ENCODE assay signal across 16 cellular contexts in genomic region chr6:3789018-3789895, GRCh38. TPM values are rescaled to one million over a fixed set of nuclear protein-coding genes. Genes with fewer than 3 reads are reported as not detected.
A peak's percentile ranks its signal among the peaks of the same experiment; 100 is the strongest.
DNase-seq lines count a peak whose midpoint lies in the region; ATAC-seq, FAIRE-seq and TF ChIP-seq lines count a peak whose summit lies in the region.
"Had no signal": no experiment of that assay in that cellular context is flagged by ENCODE, and none has a peak within 500 bp of the region (broad histone marks: within the 10 kb centered on the region; RNA-seq: fewer than 3 reads in every experiment).

No MANE protein-coding gene starts in this region.

- intact Hi-C loops in body of pancreas (cut with DNase I) (no loop called here), kidney (cut with DNase I) (no loop called here)

- no peaks in the 10 kb centered on the region for H3K4me1 ChIP-seq in body of pancreas
- peaks cover 8 to 16% of the 10 kb centered on the region in 2 donors for H3K4me1 ChIP-seq in kidney (ENCODE audit: control insufficient read depth in 1 of 2, insufficient read depth in 1 of 2, low read depth in 1 of 2, low read length in 2 of 2)
- H3K4me1 ChIP-seq in tibial nerve: no peaks in the 10 kb centered on the region
- H3K4me1 ChIP-seq: esophagus squamous epithelium, prostate gland had no signal

- peak in 1 of 2 donors; percentile 46 for TF ChIP-seq EP300 in tibial nerve (IDR thresholded peaks at IDR 0.05)

- FAIRE-seq in kidney (lab: Jason Lieb, UNC): no peak
- FAIRE-seq: RCC 7860 had no signal

- DNase-seq in HuH-7 (ENCODE audit: low spot score) (peak; percentile 54), body of pancreas (no peak), kidney (no peak), tibial nerve (ENCODE audit: low spot score in 2 of 2) (no peak), T-helper 2 cell (no peak), NCI-H2171 treated with DMSO at 0.1 percent for 48 hours (lab: John Stamatoyannopoulos, UW) (no peak)
- DNase-seq in activated effector memory CD4-positive, alpha-beta T cell treated with Interleukin-2 at 50 U/mL for 16 hours: no peak
- DNase-seq: DMS53; esophagus squamous epithelium; naive thymus-derived CD4-positive, alpha-beta T cell; NCI-H1930; NCI-H774; stimulated activated CD4-positive, alpha-beta T cell treated with anti-CD3 and anti-CD28 coated beads, Interleukin-15, amount 100 ng/mL, for 24 hours had no signal

- no peak overlapping the region for H3K4me3 ChIP-seq in body of pancreas
- peak overlapping the region in 1 of 2 donors; percentile 1 for H3K4me3 ChIP-seq in kidney (ENCODE audit: low read length in 2 of 2)
- H3K4me3 ChIP-seq in tibial nerve: no peak overlapping the region
- H3K4me3 ChIP-seq: esophagus squamous epithelium, lung, prostate gland had no signal

- H3K9ac ChIP-seq in kidney (ENCODE audit: low read length in 2 of 2): peak overlapping the region in 1 of 2 donors; percentile 65

- TF ChIP-seq CTCF in body of pancreas (IDR thresholded peaks at IDR 0.05) (no peak), kidney (IDR thresholded peaks at IDR 0.05; ENCODE audit: borderline replicate concordance, extremely low read depth, insufficient read depth) (no peak), tibial nerve (IDR thresholded peaks at IDR 0.05) (no peak)

- H3K9me3 ChIP-seq in body of pancreas (no peaks in the 10 kb centered on the region), kidney (ENCODE audit: control insufficient read depth in 1 of 2, low read length in 2 of 2) (no peaks in the 10 kb centered on the region), tibial nerve (no peaks in the 10 kb centered on the region)
- H3K9me3 ChIP-seq: esophagus squamous epithelium, prostate gland had no signal

- H3K36me3 ChIP-seq in body of pancreas (replicated peaks in 1 of 2; ENCODE audit: insufficient read depth in 1 of 2, low read depth in 2 of 2) (no peaks in the 10 kb centered on the region), kidney (ENCODE audit: control insufficient read depth in 1 of 2, insufficient read depth in 2 of 2, low read length in 2 of 2) (no peaks in the 10 kb centered on the region), tibial nerve (no peaks in the 10 kb centered on the region)
- H3K36me3 ChIP-seq: esophagus squamous epithelium, prostate gland had no signal

- peak; percentile 62 for ATAC-seq in body of pancreas
- ATAC-seq: naive thymus-derived CD4-positive, alpha-beta T cell had no signal

- no peak overlapping the region for H3K27ac ChIP-seq in body of pancreas
- H3K27ac ChIP-seq in kidney (ENCODE audit: low read depth in 2 of 2, low read length in 2 of 2): peak overlapping the region; percentile 92
- peak overlapping the region in 3 of 4 donors; percentile 18 to 76 (median 55) for H3K27ac ChIP-seq in tibial nerve
- H3K27ac ChIP-seq: esophagus squamous epithelium, prostate gland had no signal

- 80 to 86% methylated on average over 13 of the region's 13 CpGs for WGBS in body of pancreas, 2 donors
- WGBS in tibial nerve, 2 donors: 86 to 90% methylated on average over 13 of the region's 13 CpGs

- H3K27me3 ChIP-seq in body of pancreas: no peaks in the 10 kb centered on the region
- H3K27me3 ChIP-seq in tibial nerve: no peaks in the 10 kb centered on the region
- H3K27me3 ChIP-seq: esophagus squamous epithelium had no signal

- TF ChIP-seq POLR2A in body of pancreas (IDR thresholded peaks at IDR 0.05): no peak
- no peak for TF ChIP-seq POLR2A in tibial nerve (IDR thresholded peaks at IDR 0.05)

RNA-seq across cellular contexts. Expression of gene PXDC1, which starts 37.7 kb away (rescaled TPM):
- 10 to 100 TPM; 30.9 to 35.6 TPM for total RNA-seq in body of pancreas
- 28.9 TPM for total RNA-seq in kidney
- 35.0 TPM for polyA plus RNA-seq in kidney (ENCODE audit: insufficient read depth, low read depth, low replicate concordance)
- total RNA-seq in tibial nerve: 100 to 1,000 TPM in 3 of 4 donors, 10 to 100 TPM in 1; 93.6 to 174 (median 113) TPM
- polyA plus RNA-seq: naive thymus-derived CD4-positive, alpha-beta T cell had no signal

RNA-seq across cellular contexts. Expression of gene FAM50B, which starts 59.9 kb away (rescaled TPM):
- total RNA-seq in body of pancreas (10 to 100 TPM in 1 of 2 donors, 1 to 10 TPM in 1; 9.9 to 15.6 TPM), kidney (13.2 TPM), tibial nerve (10 to 100 TPM in 3 of 4 donors, 1 to 10 TPM in 1; 6.9 to 23.5 (median 16.1) TPM)
- polyA plus RNA-seq in kidney (ENCODE audit: insufficient read depth, low read depth, low replicate concordance): 24.8 TPM

Comparison
In these comparisons a context has a peak if more than half of its experiments do, and no peak if none do; other contexts are left out.
1. H3K27ac ChIP-seq: peak in kidney (2 of 2) and tibial nerve (3 of 4); none in body of pancreas (0 of 4).